25 cellular contexts compared by ENCODE assay signal in the genomic region with DNA sequence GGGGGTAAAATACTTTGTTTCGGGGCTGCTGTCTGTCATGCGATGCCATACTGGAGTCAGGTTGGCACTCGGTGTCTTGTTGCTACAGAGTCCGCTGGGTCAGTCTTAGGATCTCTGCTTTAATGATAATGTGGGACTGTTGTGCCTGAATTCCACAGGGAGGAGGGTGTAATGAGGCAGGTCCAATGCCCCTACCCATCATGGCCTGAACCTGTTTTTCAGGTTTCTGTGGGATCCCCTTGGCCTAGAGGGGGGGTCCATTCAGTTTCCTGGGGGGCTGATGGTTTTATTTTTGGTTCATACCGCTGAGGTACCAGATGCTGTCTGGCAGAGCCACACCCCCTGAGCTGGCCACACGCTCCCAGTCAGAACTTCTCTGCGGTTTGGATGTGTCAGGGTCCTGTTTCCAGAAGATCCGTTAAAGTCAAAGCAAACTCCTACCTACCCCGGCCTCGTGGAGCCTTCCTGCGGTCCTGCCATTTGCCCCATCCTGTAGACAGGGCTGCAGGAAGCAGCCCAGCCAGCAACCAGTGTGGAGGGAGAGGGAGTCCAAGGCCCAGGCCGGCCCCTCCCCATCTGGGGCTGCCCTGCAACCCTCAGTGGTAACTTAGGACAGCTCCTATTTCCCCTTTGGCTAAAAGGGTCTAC.
DNase-seq lines count a peak whose midpoint lies in the region; ATAC-seq and TF ChIP-seq lines count a peak whose summit lies in the region.
"Had no signal": no experiment of that assay in that cellular context is flagged by ENCODE, and none has a peak within 500 bp of the region (broad histone marks: within the 10 kb centered on the region; RNA-seq: fewer than 3 reads in every experiment).

No MANE protein-coding gene starts in this region.

- TF ChIP-seq CTCF in mesothelial cell of epicardium (IDR thresholded peaks at IDR 0.05; ENCODE audit: unreplicated experiment): no peak

- H3K9me3 Mint-ChIP-seq in mesothelial cell of epicardium: no peaks in the 10 kb centered on the region
- H3K9me3 Mint-ChIP-seq: activated T-cell treated with anti-CD3 and anti-CD28 coated beads, Interleukin-2, amount 50 U/mL, for 72 hours; CD14-positive monocyte; stimulated activated naive B cell treated with anti-CD40 and anti-IgM and Interleukin-4, amounts not matched to agents 10 μg/mL and 1 μg/mL and 100 μg/mL, for 72 hours; T-helper 1 cell treated with Interleukin-12 subunit alpha and Interleukin-12 subunit beta and Interleukin-4 antibody, amounts not matched to agents 30 μg/mL and 1 μg/mL, for 36 hours had no signal

- peaks cover 16% of the 10 kb centered on the region for H3K36me3 Mint-ChIP-seq in mesothelial cell of epicardium

- H3K27me3 Mint-ChIP-seq in mesothelial cell of epicardium (ENCODE audit: low read depth): no peaks in the 10 kb centered on the region
- H3K27me3 Mint-ChIP-seq: stimulated activated naive B cell treated with anti-CD40 and anti-IgM and Interleukin-4, amounts not matched to agents 10 μg/mL and 1 μg/mL and 100 μg/mL, for 72 hours had no signal

- H3K9me3 ChIP-seq in right cardiac atrium (ENCODE audit: control insufficient read depth, low read length): no peaks in the 10 kb centered on the region
- H3K9me3 ChIP-seq: left ventricle myocardium inferior, right lobe of liver, upper lobe of left lung had no signal

- no peak for ATAC-seq in right cardiac atrium
- ATAC-seq in Right ventricle myocardium inferior: no peak
- peak; percentile 24 for ATAC-seq in esophagus mucosa
- ATAC-seq in HG02571 (IDR thresholded peaks at IDR 0.05; ENCODE audit: unreplicated experiment): no peak
- ATAC-seq: activated CD4-positive, CD25-positive, alpha-beta regulatory T cell treated with anti-CD3 and anti-CD28 coated beads, Interleukin-2, amount 50 U/mL, for 24 hours; activated T-cell treated with anti-CD3 and anti-CD28 coated beads, Interleukin-2, amount 50 U/mL, for 72 hours; stimulated activated naive B cell treated with anti-CD40 and anti-IgM and Interleukin-4, amounts not matched to agents 10 μg/mL and 1 μg/mL and 100 μg/mL, for 72 hours had no signal

- no peak overlapping the region for H3K4me3 Mint-ChIP-seq in mesothelial cell of epicardium
- H3K4me3 Mint-ChIP-seq: activated T-cell treated with anti-CD3 and anti-CD28 coated beads, Interleukin-2, amount 50 U/mL, for 72 hours; CD14-positive monocyte; stimulated activated naive B cell treated with anti-CD40 and anti-IgM and Interleukin-4, amounts not matched to agents 10 μg/mL and 1 μg/mL and 100 μg/mL, for 72 hours; T-helper 1 cell treated with Interleukin-12 subunit alpha and Interleukin-12 subunit beta and Interleukin-4 antibody, amounts not matched to agents 30 μg/mL and 1 μg/mL, for 36 hours had no signal

- peak overlapping the region; percentile 56 for H3K27ac Mint-ChIP-seq in mesothelial cell of epicardium
- H3K27ac Mint-ChIP-seq: activated T-cell treated with anti-CD3 and anti-CD28 coated beads, Interleukin-2, amount 50 U/mL, for 72 hours; stimulated activated naive B cell treated with anti-CD40 and anti-IgM and Interleukin-4, amounts not matched to agents 10 μg/mL and 1 μg/mL and 100 μg/mL, for 72 hours; T-helper 1 cell treated with Interleukin-12 subunit alpha and Interleukin-12 subunit beta and Interleukin-4 antibody, amounts not matched to agents 30 μg/mL and 1 μg/mL, for 36 hours had no signal

- peak in 2 of 3 donors; percentile 26 to 41 for DNase-seq in right cardiac atrium
- DNase-seq in Right ventricle myocardium inferior (ENCODE audit: missing footprints): no peak
- no peak for DNase-seq in mesothelial cell of epicardium (ENCODE audit: low spot score in 2 of 2, unreplicated experiment in 2 of 2)
- no peak for DNase-seq in stimulated activated CD8-positive, alpha-beta memory T cell treated with anti-CD3 and anti-CD28 coated beads, Interleukin-4, amount 100 ng/mL, for 48 hours
- no peak for DNase-seq in stimulated activated CD4-positive, alpha-beta T cell treated with anti-CD3 and anti-CD28 coated beads, Interleukin-2, amount 100 ng/mL, for 48 hours
- no peak for DNase-seq in T-helper 2 cell
- DNase-seq: activated CD4-positive, alpha-beta T cell treated with anti-CD3 and anti-CD28 coated beads, Interleukin-2, amount 50 U/mL, for 4 hours; activated naive CD4-positive, alpha-beta T cell treated with Interleukin-2 at 50 U/mL for 16 hours; activated T-cell treated with anti-CD3 and anti-CD28 coated beads, Interleukin-2, amount 50 U/mL, for 72 hours; cerebellar nuclear complex; DMS79; GF-D8; KBM-7; NCI-H1092 treated with DMSO at 0.1 percent for 48 hours; NCI-H524; right lobe of liver; stimulated activated naive B cell treated with anti-CD40 and anti-IgM and Interleukin-4, amounts not matched to agents 10 μg/mL and 1 μg/mL and 100 μg/mL, for 72 hours; upper lobe of left lung had no signal

- H3K27me3 ChIP-seq in right cardiac atrium (ENCODE audit: control insufficient read depth, insufficient read depth): no peaks in the 10 kb centered on the region
- H3K27me3 ChIP-seq: right lobe of liver, upper lobe of left lung had no signal

- no peak overlapping the region for H3K27ac ChIP-seq in right cardiac atrium (ENCODE audit: low read length)
- H3K27ac ChIP-seq: left ventricle myocardium inferior, right lobe of liver, SK-N-MC had no signal

- no peak overlapping the region for H3K4me3 ChIP-seq in right cardiac atrium (ENCODE audit: low read length)
- H3K4me3 ChIP-seq: left ventricle myocardium inferior, right lobe of liver, SK-N-MC, upper lobe of left lung had no signal

- WGBS in right cardiac atrium: 81% methylated on average over 12 of the region's 12 CpGs

- H3K4me1 Mint-ChIP-seq in mesothelial cell of epicardium: peaks cover 17% of the 10 kb centered on the region
- H3K4me1 Mint-ChIP-seq: CD14-positive monocyte; stimulated activated naive B cell treated with anti-CD40 and anti-IgM and Interleukin-4, amounts not matched to agents 10 μg/mL and 1 μg/mL and 100 μg/mL, for 72 hours had no signal

- intact Hi-C loops in right cardiac atrium (cut with DNase I): no loop called here
- intact Hi-C loops in Right ventricle myocardium inferior (cut with DNase I): no loop called here

- peaks cover 4% of the 10 kb centered on the region for H3K4me1 ChIP-seq in right cardiac atrium (ENCODE audit: control insufficient read depth, insufficient read depth, low read length)
- H3K4me1 ChIP-seq: right lobe of liver had no signal

Comparison
In these comparisons a context has a peak if more than half of its experiments do, and no peak if none do; other contexts are left out.
1. DNase-seq: peak in right cardiac atrium (2 of 3); none in Right ventricle myocardium inferior (single experiment), mesothelial cell of epicardium (0 of 2), stimulated activated CD8-positive, alpha-beta memory T cell treated with anti-CD3 and anti-CD28 coated beads, Interleukin-4, amount 100 ng/mL, for 48 hours (single experiment), stimulated activated CD4-positive, alpha-beta T cell treated with anti-CD3 and anti-CD28 coated beads, Interleukin-2, amount 100 ng/mL, for 48 hours (0 of 2) and T-helper 2 cell (0 of 5).